In the genomic region with DNA sequence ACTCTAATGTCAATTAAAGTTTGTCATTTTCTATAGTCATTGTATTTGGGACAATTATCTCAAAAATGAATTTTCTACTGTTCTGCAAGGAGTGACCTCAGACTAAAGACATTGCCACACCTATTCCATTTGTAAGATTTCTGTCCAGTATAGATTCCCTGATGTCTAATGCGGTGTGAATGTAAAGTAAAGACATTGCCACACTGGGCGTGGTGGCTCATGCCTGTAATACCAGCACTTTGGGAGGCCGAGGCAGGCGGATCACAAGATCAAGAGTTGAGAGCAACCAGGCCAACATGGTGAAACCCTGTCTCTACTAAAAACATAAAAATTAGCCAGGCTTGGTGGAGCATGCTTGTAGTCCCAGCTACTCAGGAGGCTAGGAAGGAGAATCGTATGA, we compare ENCODE assay signal across 34 cellular contexts.
"Had no signal": no experiment of that assay in that cellular context is flagged by ENCODE, and none has a peak within 500 bp of the region (broad histone marks: within the 10 kb centered on the region; RNA-seq: fewer than 3 reads in every experiment).

No MANE protein-coding gene starts in this region.

- H3K27ac ChIP-seq: KMS-11 had no signal

- H3K9ac ChIP-seq: KMS-11 had no signal

- DNase-seq: Karpas-422, Kasumi-1, MG63, MM.1S, MV-4-11, NCI-H1048, NCI-H1092, NCI-H1092 treated with DMSO at 0.1 percent for 48 hours, NCI-H1105, NCI-H1105 treated with DMSO at 0.1 percent for 48 hours, NCI-H1417, NCI-H1417 treated with DMSO at 0.1 percent for 48 hours, NCI-H1436, NCI-H1436 treated with DMSO at 0.1 percent for 48 hours, NCI-H146, NCI-H1694, NCI-H1694 treated with DMSO at 0.1 percent for 48 hours, NCI-H187, NCI-H187 treated with DMSO at 0.1 percent for 48 hours, NCI-H1930, NCI-H2029, NCI-H2029 treated with DMSO at 0.1 percent for 48 hours, NCI-H2081, NCI-H2081 treated with DMSO at 0.1 percent for 48 hours, NCI-H2107, NCI-H2171, NCI-H2171 treated with DMSO at 0.1 percent for 48 hours, NCI-H2227 treated with DMSO at 0.1 percent for 48 hours, NCI-H226, NCI-H345, NCI-H446, NCI-H446 treated with DMSO at 0.1 percent for 48 hours, NCI-H510A had no signal

- H3K4me3 ChIP-seq: MG63 had no signal

- H3K27me3 ChIP-seq: MG63 had no signal

- H3K4me2 ChIP-seq: KMS-11 had no signal
